In the genomic region with DNA sequence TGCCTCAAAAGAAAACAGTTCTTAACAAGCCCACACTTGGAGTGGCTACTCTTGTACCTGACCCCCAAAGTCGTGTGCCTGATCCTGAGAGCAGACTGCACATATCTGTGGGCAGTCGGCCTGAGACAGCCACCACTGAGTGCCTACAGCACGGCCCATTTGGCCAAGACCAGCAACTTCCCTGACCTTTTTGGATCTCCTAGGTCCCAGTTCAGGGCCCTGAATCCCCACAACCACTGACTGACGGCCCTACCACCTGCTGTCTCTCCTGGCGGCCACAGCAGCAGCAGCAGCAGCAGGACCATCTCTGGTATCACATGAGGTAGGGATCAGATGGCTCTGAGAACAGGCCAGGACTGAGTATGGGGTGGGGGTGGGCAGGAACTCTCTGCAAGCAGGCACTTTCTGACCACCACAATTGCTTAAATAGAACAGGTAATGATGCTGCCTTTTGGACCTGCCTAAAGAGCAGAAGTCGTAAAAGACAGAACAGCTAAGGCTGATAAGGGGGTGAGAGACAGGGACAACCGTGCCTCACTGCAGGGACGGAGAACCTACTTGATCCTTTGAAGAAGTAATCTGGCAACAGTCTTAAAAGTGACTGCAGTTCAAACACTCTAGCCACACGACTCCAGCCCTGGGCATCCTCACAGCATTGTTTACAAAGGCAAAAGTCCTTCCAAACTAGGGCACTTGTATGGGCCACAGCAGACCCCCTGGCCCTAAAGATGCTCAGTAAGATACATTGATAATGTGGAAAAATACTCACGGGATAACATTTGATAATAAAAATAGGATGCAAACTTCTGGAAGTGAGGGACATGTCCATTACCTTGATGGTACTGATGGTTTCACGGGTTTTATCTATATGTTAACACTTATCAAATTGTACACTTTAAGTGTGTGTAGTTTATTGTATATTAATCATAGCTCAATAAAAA, we compare ENCODE assay signal across 9 cellular contexts. TPM values are rescaled to one million over a fixed set of nuclear protein-coding genes. Genes with fewer than 3 reads are reported as not detected.
DNase-seq lines count a peak whose midpoint lies in the region; ATAC-seq and TF ChIP-seq lines count a peak whose summit lies in the region.
"Not testable (repeated sequence)": the region's sequence is repeated elsewhere in the genome, so short reads cannot be mapped to it uniquely, and the experiment has no call there.
"Had no signal": no experiment of that assay in that cellular context is flagged by ENCODE, and none has a peak within 500 bp of the region (broad histone marks: within the 10 kb centered on the region; RNA-seq: fewer than 3 reads in every experiment).

No MANE protein-coding gene starts in this region.

- H3K4me3 ChIP-seq in RWPE2 (ENCODE audit: severe bottlenecking); body of pancreas; lung; testis: not testable (repeated sequence)

- H3K4me3 Mint-ChIP-seq in activated T-cell treated with anti-CD3 and anti-CD28 coated beads, Interleukin-2, amount 50 U/mL, for 24 hours, result not testable (repeated sequence)

- not testable (repeated sequence) for H3K36me3 Mint-ChIP-seq in activated T-cell treated with anti-CD3 and anti-CD28 coated beads, Interleukin-2, amount 50 U/mL, for 24 hours (ENCODE audit: low read depth)

- in situ Hi-C loops in G401 (cut with HindIII; ENCODE audit: low sequenced_read_pairs), result not testable (repeated sequence)

- peaks cover 17% of the 10 kb centered on the region for H3K36me3 ChIP-seq in RWPE2 (ENCODE audit: low read depth)
- H3K36me3 ChIP-seq in body of pancreas (replicated peaks in 1 of 2; ENCODE audit: insufficient read depth in 1 of 2, low read depth in 2 of 2); lung (ENCODE audit: control insufficient read depth in 2 of 2, insufficient read depth in 2 of 2, low read length in 2 of 2); testis (ENCODE audit: low read depth, missing control alignments): not testable (repeated sequence)

- peak; percentile 57 for DNase-seq in G401 (ENCODE audit: low spot score)
- DNase-seq in RWPE2 (ENCODE audit: low spot score), result peak; percentile 43
- DNase-seq in activated T-cell treated with anti-CD3 and anti-CD28 coated beads, Interleukin-2, amount 50 U/mL, for 24 hours, result peak; percentile 31
- peak; percentile 1 to 20 (median 8) for DNase-seq in body of pancreas
- DNase-seq in Right ventricle myocardium superior, result peak; percentile 37
- peak; percentile 28 for DNase-seq in lung (ENCODE audit: low spot score)
- peak in 8 of 10 donors; percentile 1 to 89 (median 20) for DNase-seq in posterior cingulate gyrus
- peak; percentile 14 for DNase-seq in testis

- not testable (repeated sequence) for H3K27me3 ChIP-seq in RWPE2 (ENCODE audit: insufficient read depth, poor library complexity, severe bottlenecking); body of pancreas; lung (ENCODE audit: control insufficient read depth, insufficient read depth); testis

- 73 to 74% methylated on average over 11 of the region's 11 CpGs for WGBS in body of pancreas, 2 donors
- WGBS in lung, 2 donors, result 80 to 85% methylated on average over 11 of the region's 11 CpGs
- WGBS in testis, 2 donors, result 77 to 78% methylated on average over 11 of the region's 11 CpGs

- not testable (repeated sequence) for H3K27me3 Mint-ChIP-seq in activated T-cell treated with anti-CD3 and anti-CD28 coated beads, Interleukin-2, amount 50 U/mL, for 24 hours

- not testable (repeated sequence) for H3K9me3 ChIP-seq in RWPE2 (ENCODE audit: severe bottlenecking); body of pancreas; lung (ENCODE audit: control insufficient read depth in 2 of 2, insufficient read depth in 1 of 2, low read length in 1 of 2); testis

- H3K4me1 ChIP-seq in RWPE2 (ENCODE audit: insufficient read depth, poor library complexity, severe bottlenecking), result not testable (repeated sequence)
- peaks cover 16% of the 10 kb centered on the region for H3K4me1 ChIP-seq in body of pancreas
- peaks cover 4 to 12% of the 10 kb centered on the region in 2 donors for H3K4me1 ChIP-seq in lung (ENCODE audit: control insufficient read depth in 2 of 2, insufficient read depth in 2 of 2, low read length in 2 of 2)
- H3K4me1 ChIP-seq in testis, result peaks cover 16% of the 10 kb centered on the region

- not testable (repeated sequence) for H3K9me3 Mint-ChIP-seq in activated T-cell treated with anti-CD3 and anti-CD28 coated beads, Interleukin-2, amount 50 U/mL, for 24 hours

- intact Hi-C loops in body of pancreas (cut with DNase I); Right ventricle myocardium superior (cut with DNase I); posterior cingulate gyrus (cut with DNase I); testis (cut with DNase I; ENCODE audit: low total_unique reads): not testable (repeated sequence)

- not testable (repeated sequence) for ATAC-seq in RWPE2 (ENCODE audit: low read depth); body of pancreas; Right ventricle myocardium superior (ENCODE audit: poor library complexity); lung (ENCODE audit: insufficient read depth, low FRiP score)

- H3K27ac Mint-ChIP-seq in activated T-cell treated with anti-CD3 and anti-CD28 coated beads, Interleukin-2, amount 50 U/mL, for 24 hours, result not testable (repeated sequence)

- not testable (repeated sequence) for H3K4me1 Mint-ChIP-seq in activated T-cell treated with anti-CD3 and anti-CD28 coated beads, Interleukin-2, amount 50 U/mL, for 24 hours (ENCODE audit: low read depth)

- TF ChIP-seq CTCF in RWPE2 (IDR thresholded peaks at IDR 0.05; ENCODE audit: poor library complexity, severe bottlenecking); body of pancreas (IDR thresholded peaks at IDR 0.05); lung (IDR thresholded peaks at IDR 0.05; ENCODE audit: control extremely low read depth, extremely low read depth); testis (IDR thresholded peaks at IDR 0.05): not testable (repeated sequence)

- not testable (repeated sequence) for H3K27ac ChIP-seq in RWPE2 (ENCODE audit: poor library complexity, severe bottlenecking); body of pancreas; lung (ENCODE audit: low read depth in 1 of 2, low read length in 1 of 2); testis

- not testable (repeated sequence) for TF ChIP-seq POLR2A in body of pancreas (IDR thresholded peaks at IDR 0.05); testis (IDR thresholded peaks at IDR 0.05)

RNA-seq across cellular contexts. Expression of a gene that starts 26.0 kb away (rescaled TPM):
- 10.3 and 27.6 TPM in 2 replicates for total RNA-seq in G401 (2014; rRNA removed; shearing (Covaris generic))
- total RNA-seq in body of pancreas, result 10 to 100 TPM; 22.3 to 41.5 TPM
- 11.7 TPM for total RNA-seq in Right ventricle myocardium superior
- total RNA-seq in lung, result 10 to 100 TPM; 54.1 to 83.8 TPM
- 1 to 10 TPM; 4.3 to 5.7 TPM for polyA plus RNA-seq in lung
- total RNA-seq in testis, result 100 to 1,000 TPM in 1 of 2 donors, 10 to 100 TPM in 1; 75.6 to 109 TPM
- polyA plus RNA-seq in testis (ENCODE audit: insufficient read depth, low read depth, low replicate concordance), result 93.9 TPM

RNA-seq across cellular contexts. Expression of a gene that starts 27.4 kb away (rescaled TPM):
- total RNA-seq in G401 (2014; rRNA removed; shearing (Covaris generic)), result not detected in 2 replicates
- over 10,000 TPM in 1 of 2 donors, under 1 TPM in 1; under 0.01 to 15,479 TPM for total RNA-seq in body of pancreas
- total RNA-seq in Right ventricle myocardium superior, result 9,391 TPM
- 1,000 to 10,000 TPM in 1 of 2 donors, under 1 TPM in 1; under 0.01 to 3,134 TPM for total RNA-seq in lung
- polyA plus RNA-seq in lung, result not detected
- total RNA-seq in testis, result under 1 TPM; under 0.01 TPM
- polyA plus RNA-seq in testis (ENCODE audit: insufficient read depth, low read depth, low replicate concordance), result 18.9 TPM
- polyA plus RNA-seq: heart right ventricle had no signal
